Comparison of ENCODE assay signal across 1 cellular context in genomic region chr1:177429234-177429633, GRCh38.
TF ChIP-seq lines count a peak whose summit lies in the region.

No MANE protein-coding gene starts in this region.

TF ChIP-seq in GM23338, 12 proteins besides CTCF, POLR2A, EP300 and RAD21:
- no peak for TF ChIP-seq ZNF462 (CRISPR knock-in tag; IDR thresholded peaks at IDR 0.05)
- TF ChIP-seq EZH2phosphoT487 (IDR thresholded peaks at IDR 0.05; ENCODE audit: unreplicated experiment): no peak
- TF ChIP-seq STAT1 (IDR thresholded peaks at IDR 0.05; ENCODE audit: unreplicated experiment): no peak
- no peak for TF ChIP-seq NANOG (IDR thresholded peaks at IDR 0.05; ENCODE audit: borderline replicate concordance)
- TF ChIP-seq JUNB (IDR thresholded peaks at IDR 0.05; ENCODE audit: unreplicated experiment): no peak
